In genomic region chr22:47739616-47740015, GRCh38 we compare ENCODE assay signal across 2 cellular contexts.
TF ChIP-seq lines count a peak whose summit lies in the region.

No MANE protein-coding gene starts in this region.

TF ChIP-seq in H1, 55 proteins besides CTCF, POLR2A, EP300 and RAD21 (continued from another document):
- no peak for TF ChIP-seq POLR2AphosphoS5 (IDR thresholded peaks at IDR 0.05; ENCODE audit: low read depth, low read length)
- TF ChIP-seq RXRA (IDR thresholded peaks at IDR 0.05; ENCODE audit: insufficient read depth, low read depth, low read length), result no peak
- TF ChIP-seq KDM5A (IDR thresholded peaks at IDR 0.05; ENCODE audit: low read length), result no peak
- TF ChIP-seq JUN (IDR thresholded peaks at IDR 0.05; ENCODE audit: low read depth, low read length), result no peak
- no peak for TF ChIP-seq SIRT6 (IDR thresholded peaks at IDR 0.05; ENCODE audit: low read length)
- TF ChIP-seq PHF8 (conservative IDR thresholded peaks at IDR 0.05; ENCODE audit: low read depth, low read length), result no peak
- TF ChIP-seq CEBPB (IDR thresholded peaks at IDR 0.05; ENCODE audit: low read depth, low read length), result no peak
- TF ChIP-seq RFX5 (IDR thresholded peaks at IDR 0.05; ENCODE audit: borderline replicate concordance, low read depth, low read length), result no peak
- TF ChIP-seq BCL11A (IDR thresholded peaks at IDR 0.05; ENCODE audit: low read depth in 2 of 2, low read length in 2 of 2), result no peak

TF ChIP-seq in SK-N-SH treated with all-trans-retinoic acid at 6 μM for 48 hours, 23 proteins besides CTCF, POLR2A, EP300 and RAD21:
- TF ChIP-seq CREB5 (CRISPR knock-in tag; IDR thresholded peaks at IDR 0.05; ENCODE audit: low read depth) (no peak), POU6F1 (CRISPR knock-in tag; IDR thresholded peaks at IDR 0.05; ENCODE audit: borderline replicate concordance, low read depth) (no peak), ZNF8 (CRISPR knock-in tag; IDR thresholded peaks at IDR 0.05) (no peak), OSR1 (CRISPR knock-in tag; IDR thresholded peaks at IDR 0.05) (no peak), TCF4 (CRISPR knock-in tag; IDR thresholded peaks at IDR 0.05; ENCODE audit: borderline replicate concordance) (no peak), PATZ1 (CRISPR knock-in tag; IDR thresholded peaks at IDR 0.05; ENCODE audit: borderline replicate concordance) (no peak), BACH2 (CRISPR knock-in tag; IDR thresholded peaks at IDR 0.05; ENCODE audit: borderline replicate concordance) (no peak), CSDC2 (CRISPR knock-in tag; IDR thresholded peaks at IDR 0.05) (no peak), ISL1 (CRISPR knock-in tag; IDR thresholded peaks at IDR 0.05) (no peak), CSRNP3 (CRISPR knock-in tag; IDR thresholded peaks at IDR 0.05) (no peak), ARNTL (CRISPR knock-in tag; IDR thresholded peaks at IDR 0.05; ENCODE audit: borderline replicate concordance, low read depth) (no peak), ZNF565 (CRISPR knock-in tag; conservative IDR thresholded peaks at IDR 0.05; ENCODE audit: low read depth) (no peak), ZNF70 (CRISPR knock-in tag; IDR thresholded peaks at IDR 0.05) (no peak), ESRRG (CRISPR knock-in tag; IDR thresholded peaks at IDR 0.05) (no peak), ZC3H10 (CRISPR knock-in tag; IDR thresholded peaks at IDR 0.05) (no peak)
